In the genomic region with DNA sequence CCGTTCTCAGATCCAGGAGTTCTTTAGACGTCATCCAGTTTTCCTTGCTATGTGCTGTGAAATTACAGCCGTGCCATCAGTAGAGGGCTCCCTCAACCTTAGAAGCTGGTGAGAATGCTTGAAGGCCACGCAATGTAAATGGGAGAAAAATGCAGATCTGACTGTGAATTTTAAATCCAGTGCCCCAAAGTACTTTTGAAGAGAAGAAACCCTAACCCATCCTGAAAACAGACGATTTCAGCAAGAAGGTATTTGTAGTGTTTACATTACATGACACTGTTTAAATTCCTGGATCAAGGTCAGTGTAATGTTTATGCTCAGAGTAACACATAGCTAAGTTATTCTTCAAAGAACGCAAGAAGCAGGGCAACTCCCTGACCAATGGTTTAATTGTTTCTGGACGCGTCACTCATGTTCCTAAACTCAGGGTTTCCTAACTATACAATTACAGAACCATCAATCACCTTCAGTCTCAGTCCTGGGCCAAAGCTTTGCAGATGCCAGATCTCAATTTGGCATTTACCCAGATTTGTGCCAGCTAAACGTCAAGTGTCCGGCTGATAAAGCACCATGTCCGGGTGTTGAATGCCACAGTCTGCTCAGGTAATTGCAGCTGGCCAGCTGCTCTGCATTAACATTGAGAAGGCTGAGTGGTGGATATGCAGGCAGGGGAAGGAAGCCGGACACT, we compare ENCODE assay signal across 7 cellular contexts. TPM values are rescaled to one million over a fixed set of nuclear protein-coding genes. Genes with fewer than 3 reads are reported as not detected.
DNase-seq lines count a peak whose midpoint lies in the region; ATAC-seq, FAIRE-seq and TF ChIP-seq lines count a peak whose summit lies in the region.

No MANE protein-coding gene starts in this region.

- intact Hi-C loops in head of caudate nucleus (cut with DNase I) (loop anchor here (5.0 kb wide), 1 partner anchor 37 kb away; a partner anchor contains a TSS), gastrocnemius medialis (cut with DNase I; ENCODE audit: low total_unique reads) (no loop called here)

- H3K4me1 ChIP-seq in SJSA1 (replicated peaks), result peaks cover 36% of the 10 kb centered on the region
- H3K4me1 ChIP-seq in gastrocnemius medialis, result no peaks in the 10 kb centered on the region

- TF ChIP-seq POLR2A in gastrocnemius medialis (IDR thresholded peaks at IDR 0.05) (no peak), H54 (IDR thresholded peaks at IDR 0.05; ENCODE audit: low read depth, low read length) (no peak)

- ATAC-seq in gastrocnemius medialis (peak; percentile 33 to 36), GM21515 (IDR thresholded peaks at IDR 0.05; ENCODE audit: unreplicated experiment) (no peak)

- H3K36me3 ChIP-seq in SJSA1 (no peaks in the 10 kb centered on the region), gastrocnemius medialis (no peaks in the 10 kb centered on the region)

- in situ Hi-C loops in gastrocnemius medialis (cut with MboI; ENCODE audit: low sequenced_read_pairs in 4 of 4), result loop anchor here in 1 of 4 donors (25.0 kb wide), 1 partner anchor 178 kb away; no protein-coding TSS in a partner anchor

- H3K27ac ChIP-seq in SJSA1, result peak overlapping the region; percentile 78
- H3K27ac ChIP-seq in gastrocnemius medialis, result no peak overlapping the region

- H3K9me3 ChIP-seq in SJSA1 (replicated peaks) (no peaks in the 10 kb centered on the region), gastrocnemius medialis (no peaks in the 10 kb centered on the region)

- no peak for FAIRE-seq in H54 (lab: Jason Lieb, UNC)

- H3K27me3 ChIP-seq in SJSA1 (replicated peaks), result no peaks in the 10 kb centered on the region
- no peaks in the 10 kb centered on the region for H3K27me3 ChIP-seq in gastrocnemius medialis

- DNase-seq in HPDE6-E6E7 (ENCODE audit: extremely low spot score) (peak; percentile 69), SJSA1 (ENCODE audit: low read depth in 1 of 2, low spot score in 2 of 2) (peak; percentile 58 to 78), head of caudate nucleus (peak in 40 of 42 donors; percentile 25 to 85 (median 68)), gastrocnemius medialis (no peak), H54 (ENCODE audit: insufficient read length, low spot score) (no peak), A172 (ENCODE audit: low spot score) (no peak)

- TF ChIP-seq CTCF in gastrocnemius medialis (IDR thresholded peaks at IDR 0.05 in 4 of 5, conservative IDR thresholded peaks at IDR 0.05 in 1 of 5), result no peak

- no peak overlapping the region for H3K4me3 ChIP-seq in SJSA1
- no peak overlapping the region for H3K4me3 ChIP-seq in gastrocnemius medialis

RNA-seq across cellular contexts. Expression of a gene that starts 38.2 kb away (rescaled TPM):
- 0.03 TPM in 1 of 2 replicates, not detected in the other for total RNA-seq in SJSA1 (2014; rRNA removed; shearing (Covaris generic))
- under 1 TPM in 3 of 4 donors, not detected in 1; 0.26 to 0.46 (median 0.29) TPM for total RNA-seq in gastrocnemius medialis
- not detected in 2 replicates for total RNA-seq in A172 (2014; rRNA removed; shearing (Covaris generic))

RNA-seq across cellular contexts. Expression of a gene that starts 58.2 kb away (rescaled TPM):
- 1.2 and 1.3 TPM in 2 replicates for total RNA-seq in SJSA1 (2014; rRNA removed; shearing (Covaris generic))
- 1 to 10 TPM; 1.2 to 3.4 (median 1.9) TPM for total RNA-seq in gastrocnemius medialis
- 0.67 and 1.0 TPM in 2 replicates for total RNA-seq in A172 (2014; rRNA removed; shearing (Covaris generic))

Comparison
In these comparisons a context has a peak if more than half of its experiments do, and no peak if none do; other contexts are left out.
1. DNase-seq: peak in HPDE6-E6E7 (single experiment), SJSA1 (2 of 2) and head of caudate nucleus (40 of 42); none in gastrocnemius medialis (0 of 2), H54 (single experiment) and A172 (single experiment).